8 cellular contexts compared by ENCODE assay signal in the genomic region with DNA sequence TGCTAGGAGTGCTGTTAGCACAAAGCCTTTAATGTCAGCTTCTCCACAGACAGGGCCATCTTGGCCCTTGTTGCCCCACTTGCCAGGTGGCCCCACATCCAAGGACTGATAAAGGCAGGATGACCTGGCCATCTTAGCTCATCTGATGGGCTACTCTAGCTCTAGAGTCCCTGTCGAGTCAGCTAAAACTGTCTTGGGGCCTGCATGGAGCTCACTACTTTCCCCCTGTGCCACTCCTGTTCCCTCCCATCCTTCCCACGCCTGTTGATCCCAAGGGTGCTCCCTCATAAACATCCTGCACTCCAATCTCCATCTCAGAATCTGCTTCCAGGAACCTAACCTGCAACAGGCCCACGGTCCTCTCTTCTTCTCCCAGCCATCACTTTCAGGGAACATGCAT. TPM values are rescaled to one million over a fixed set of nuclear protein-coding genes. Genes with fewer than 3 reads are reported as not detected.
DNase-seq lines count a peak whose midpoint lies in the region; ATAC-seq, FAIRE-seq and TF ChIP-seq lines count a peak whose summit lies in the region.

No MANE protein-coding gene starts in this region.

- no peak overlapping the region for H2AFZ ChIP-seq in keratinocyte (ENCODE audit: control insufficient read depth, low read length)

- intact Hi-C loops in activated CD4-positive, alpha-beta memory T cell treated with anti-CD3 and anti-CD28 coated beads for 36 hours (cut with micrococcal nuclease), result loop anchor here (5.0 kb wide), 1 partner anchor 56 kb away; no protein-coding TSS in a partner anchor

- H3K27ac Mint-ChIP-seq in T-helper 2 cell treated with Interferon-gamma antibody and Interleukin-4, amounts not matched to agents 5 μg/mL and 100 μg/mL, for 36 hours, result peak overlapping the region; percentile 62
- H3K27ac Mint-ChIP-seq in activated CD4-positive, alpha-beta memory T cell treated with anti-CD3 and anti-CD28 coated beads for 36 hours, result peak overlapping the region; percentile 66

- no peak for ATAC-seq in stimulated activated naive CD8-positive, alpha-beta T cell treated with anti-CD3 and anti-CD28 coated beads, Interleukin-15, Interleukin-2, amounts not matched to agents 100 U/mL and 50 U/mL, for 24 hours

- peak overlapping the region in 1 of 3 experiments; percentile 34 for H3K4me3 ChIP-seq in keratinocyte (ENCODE audit: control insufficient read depth in 2 of 3, extremely low read depth in 1 of 3, insufficient read depth in 2 of 3, low read depth in 1 of 3, low read length in 3 of 3)
- H3K4me3 ChIP-seq in WERI-Rb-1 (ENCODE audit: low read depth, low read length), result no peak overlapping the region

- TF ChIP-seq CTCF in keratinocyte (optimal IDR thresholded peaks at IDR 0.05 in 1 of 3, IDR thresholded peaks at IDR 0.05 in 1 of 3, conservative IDR thresholded peaks at IDR 0.05 in 1 of 3; ENCODE audit: extremely low read depth in 1 of 3, insufficient read depth in 2 of 3, low read length in 3 of 3) (no peak), WERI-Rb-1 (IDR thresholded peaks at IDR 0.05; ENCODE audit: low read depth, low read length) (no peak)

- H3K27ac ChIP-seq in keratinocyte (ENCODE audit: control insufficient read depth, insufficient read depth, low read length), result no peak overlapping the region
- no peak overlapping the region for H3K27ac ChIP-seq in WERI-Rb-1

- no peaks in the 10 kb centered on the region for H3K79me2 ChIP-seq in keratinocyte (ENCODE audit: control insufficient read depth, insufficient read depth, low read length)

- peak overlapping the region; percentile 77 for H3K4me3 Mint-ChIP-seq in T-helper 2 cell treated with Interferon-gamma antibody and Interleukin-4, amounts not matched to agents 5 μg/mL and 100 μg/mL, for 36 hours
- H3K4me3 Mint-ChIP-seq in activated CD4-positive, alpha-beta memory T cell treated with anti-CD3 and anti-CD28 coated beads for 36 hours, result peak overlapping the region; percentile 78

- peaks cover 26% of the 10 kb centered on the region for H3K4me1 Mint-ChIP-seq in T-helper 2 cell treated with Interferon-gamma antibody and Interleukin-4, amounts not matched to agents 5 μg/mL and 100 μg/mL, for 36 hours (ENCODE audit: low read depth)
- peaks cover 40% of the 10 kb centered on the region for H3K4me1 Mint-ChIP-seq in activated CD4-positive, alpha-beta memory T cell treated with anti-CD3 and anti-CD28 coated beads for 36 hours (ENCODE audit: low read depth)

- peaks cover 5% of the 10 kb centered on the region for H3K27me3 Mint-ChIP-seq in T-helper 2 cell treated with Interferon-gamma antibody and Interleukin-4, amounts not matched to agents 5 μg/mL and 100 μg/mL, for 36 hours (ENCODE audit: low read depth)
- H3K27me3 Mint-ChIP-seq in activated CD4-positive, alpha-beta memory T cell treated with anti-CD3 and anti-CD28 coated beads for 36 hours, result no peaks in the 10 kb centered on the region

- H3K36me3 ChIP-seq in keratinocyte (ENCODE audit: control insufficient read depth in 2 of 2, extremely low read depth in 1 of 2, insufficient read depth in 2 of 2, low read length in 2 of 2), result no peaks in the 10 kb centered on the region
- H3K36me3 ChIP-seq in WERI-Rb-1, result no peaks in the 10 kb centered on the region

- H4K20me1 ChIP-seq in keratinocyte (ENCODE audit: control insufficient read depth, extremely low read depth, insufficient read depth, low read length), result no peaks in the 10 kb centered on the region

- H3K4me1 ChIP-seq in keratinocyte (ENCODE audit: control insufficient read depth, extremely low read depth, insufficient read depth, low read length), result no peaks in the 10 kb centered on the region

- H3K9me1 ChIP-seq in keratinocyte (ENCODE audit: control insufficient read depth, extremely low read depth, insufficient read depth, low read length), result no peaks in the 10 kb centered on the region

- dilution Hi-C loops in keratinocyte (cut with MboI; ENCODE audit: extremely low pct_ligation_motif_present, low sequenced_read_pairs), result no loop called here

- POLR2A ChIA-PET in activated CD4-positive, alpha-beta memory T cell treated with anti-CD3 and anti-CD28 coated beads for 36 hours (lab: Charles Lee), result interaction anchor here (0.5 to 2.5 kb wide), 8 partner anchors 12 to 758 kb away, joined by 3 to 10 read pairs (median 4); a partner anchor contains a TSS

- DNase-seq in T-helper 2 cell treated with Interferon-gamma antibody and Interleukin-4, amounts not matched to agents 5 μg/mL and 100 μg/mL, for 36 hours (ENCODE audit: low spot score), result no peak
- DNase-seq in T-helper 2 cell (no peak), keratinocyte (ENCODE audit: low read depth, low spot score) (no peak), H4 (ENCODE audit: low spot score) (no peak), COLO668 (lab: John Stamatoyannopoulos, UW; ENCODE audit: unreplicated experiment) (no peak), WERI-Rb-1 (no peak)
- peak; percentile 12 for DNase-seq in activated CD4-positive, alpha-beta memory T cell treated with anti-CD3 and anti-CD28 coated beads for 36 hours
- peak; percentile 7 for DNase-seq in stimulated activated naive CD8-positive, alpha-beta T cell treated with anti-CD3 and anti-CD28 coated beads, Interleukin-15, Interleukin-2, amounts not matched to agents 100 U/mL and 50 U/mL, for 24 hours

- no peak overlapping the region for H3K9ac ChIP-seq in keratinocyte (ENCODE audit: control insufficient read depth, extremely low read depth, insufficient read depth, low read length)

- no peaks in the 10 kb centered on the region for H3K9me3 Mint-ChIP-seq in T-helper 2 cell treated with Interferon-gamma antibody and Interleukin-4, amounts not matched to agents 5 μg/mL and 100 μg/mL, for 36 hours
- H3K9me3 Mint-ChIP-seq in activated CD4-positive, alpha-beta memory T cell treated with anti-CD3 and anti-CD28 coated beads for 36 hours, result no peaks in the 10 kb centered on the region

- CTCF ChIA-PET in activated CD4-positive, alpha-beta memory T cell treated with anti-CD3 and anti-CD28 coated beads for 36 hours (lab: Charles Lee), result interaction anchor here (0.6 to 0.9 kb wide), 2 partner anchors 8 to 85 kb away, joined by 3 to 4 read pairs; no protein-coding TSS in a partner anchor

- H3K27me3 ChIP-seq in keratinocyte (ENCODE audit: control insufficient read depth, extremely low read depth, insufficient read depth, low read length) (no peaks in the 10 kb centered on the region), WERI-Rb-1 (ENCODE audit: insufficient read depth, low read depth, severe bottlenecking) (no peaks in the 10 kb centered on the region)

- H3K4me2 ChIP-seq in keratinocyte (ENCODE audit: control insufficient read depth, extremely low read depth, insufficient read depth, low read depth, low read length), result peak overlapping the region; percentile 61

- FAIRE-seq in keratinocyte (lab: Jason Lieb, UNC), result no peak

- H3K9me3 ChIP-seq in keratinocyte (ENCODE audit: control insufficient read depth, low read depth, low read length), result no peaks in the 10 kb centered on the region
- no peaks in the 10 kb centered on the region for H3K9me3 ChIP-seq in WERI-Rb-1 (ENCODE audit: severe bottlenecking)

- peaks cover 4% of the 10 kb centered on the region for H3K36me3 Mint-ChIP-seq in T-helper 2 cell treated with Interferon-gamma antibody and Interleukin-4, amounts not matched to agents 5 μg/mL and 100 μg/mL, for 36 hours (ENCODE audit: low read depth)
- H3K36me3 Mint-ChIP-seq in activated CD4-positive, alpha-beta memory T cell treated with anti-CD3 and anti-CD28 coated beads for 36 hours, result peaks cover 9% of the 10 kb centered on the region

RNA-seq across cellular contexts. Expression of a gene that starts 0.7 kb away (rescaled TPM):
- 10 to 100 TPM; 19.9 to 20.6 TPM for total RNA-seq in activated CD4-positive, alpha-beta memory T cell treated with anti-CD3 and anti-CD28 coated beads for 36 hours
- polyA plus RNA-seq in keratinocyte, result 0.40 to 0.49 TPM (median 0.42 TPM) in 3 replicates
- not detected for polyA plus RNA-seq in keratinocyte (2011; ENCODE audit: low read depth)
- 0.24 and 0.40 TPM in 2 replicates for polyA plus RNA-seq in keratinocyte (2011; cell fraction: cytosol; rRNA removed)
- 0.15 and 0.39 TPM in 2 replicates for polyA plus RNA-seq in keratinocyte (2011; cell fraction: nucleus; rRNA removed)
- polyA plus RNA-seq in keratinocyte (2012; ENCODE audit: low replicate concordance), result 0.13 and 0.26 TPM in 2 replicates
- polyA minus RNA-seq in keratinocyte, result not detected in 3 replicates
- not detected for polyA minus RNA-seq in keratinocyte (2011; cell fraction: cytosol; rRNA and poly(A)+ RNA removed)
- polyA minus RNA-seq in keratinocyte (2011; cell fraction: nucleus; rRNA and poly(A)+ RNA removed), result not detected in 2 replicates
- total RNA-seq in H4 (2014; rRNA removed; shearing (Covaris generic)), result 0.14 TPM in 1 of 2 replicates, not detected in the other

RNA-seq across cellular contexts. Expression of a gene that starts 31.4 kb away (rescaled TPM):
- total RNA-seq in activated CD4-positive, alpha-beta memory T cell treated with anti-CD3 and anti-CD28 coated beads for 36 hours, result 10 to 100 TPM in 1 of 2 experiments, 1 to 10 TPM in 1; 9.9 to 11.0 TPM
- 0.04 to 0.17 TPM in 2 of 3 replicates, not detected in the other for polyA plus RNA-seq in keratinocyte
- not detected for polyA plus RNA-seq in keratinocyte (2011; ENCODE audit: low read depth)
- not detected in 2 replicates for polyA plus RNA-seq in keratinocyte (2011; cell fraction: cytosol; rRNA removed)
- polyA plus RNA-seq in keratinocyte (2011; cell fraction: nucleus; rRNA removed), result 0.33 TPM in 1 of 2 replicates, not detected in the other
- 0.41 TPM in 1 of 2 replicates, not detected in the other for polyA plus RNA-seq in keratinocyte (2012; ENCODE audit: low replicate concordance)
- 0.19 TPM in 1 of 3 replicates, not detected in the others for polyA minus RNA-seq in keratinocyte
- not detected for polyA minus RNA-seq in keratinocyte (2011; cell fraction: cytosol; rRNA and poly(A)+ RNA removed)
- not detected in 2 replicates for polyA minus RNA-seq in keratinocyte (2011; cell fraction: nucleus; rRNA and poly(A)+ RNA removed)
- total RNA-seq in H4 (2014; rRNA removed; shearing (Covaris generic)), result not detected in 2 replicates

RNA-seq across cellular contexts. Expression of a gene that starts 48.6 kb away (rescaled TPM):
- 10 to 100 TPM; 54.6 to 62.1 TPM for total RNA-seq in activated CD4-positive, alpha-beta memory T cell treated with anti-CD3 and anti-CD28 coated beads for 36 hours
- 16.5 to 27.5 TPM (median 24.2 TPM) in 3 replicates for polyA plus RNA-seq in keratinocyte
- 43.5 TPM for polyA plus RNA-seq in keratinocyte (2011; ENCODE audit: low read depth)
- 10.8 and 12.3 TPM in 2 replicates for polyA plus RNA-seq in keratinocyte (2011; cell fraction: cytosol; rRNA removed)
- polyA plus RNA-seq in keratinocyte (2011; cell fraction: nucleus; rRNA removed), result 80.4 and 87.5 TPM in 2 replicates
- 13.9 and 28.8 TPM in 2 replicates for polyA plus RNA-seq in keratinocyte (2012; ENCODE audit: low replicate concordance)
- polyA minus RNA-seq in keratinocyte, result 11.8 to 30.6 TPM (median 30.2 TPM) in 3 replicates
- 10.6 TPM for polyA minus RNA-seq in keratinocyte (2011; cell fraction: cytosol; rRNA and poly(A)+ RNA removed)
- polyA minus RNA-seq in keratinocyte (2011; cell fraction: nucleus; rRNA and poly(A)+ RNA removed), result 24.7 and 52.6 TPM in 2 replicates
- total RNA-seq in H4 (2014; rRNA removed; shearing (Covaris generic)), result 16.4 and 25.3 TPM in 2 replicates

Comparison
In these comparisons a context has a peak if more than half of its experiments do, and no peak if none do; other contexts are left out.
1. DNase-seq: peak in activated CD4-positive, alpha-beta memory T cell treated with anti-CD3 and anti-CD28 coated beads for 36 hours (single experiment) and stimulated activated naive CD8-positive, alpha-beta T cell treated with anti-CD3 and anti-CD28 coated beads, Interleukin-15, Interleukin-2, amounts not matched to agents 100 U/mL and 50 U/mL, for 24 hours (single experiment); none in T-helper 2 cell treated with Interferon-gamma antibody and Interleukin-4, amounts not matched to agents 5 μg/mL and 100 μg/mL, for 36 hours (single experiment), T-helper 2 cell (0 of 5), keratinocyte (single experiment), H4 (single experiment), COLO668 (single experiment) and WERI-Rb-1 (single experiment).
2. RNA of a gene that starts 0.7 kb away (total RNA-seq): 19.9 to 20.6 TPM in activated CD4-positive, alpha-beta memory T cell treated with anti-CD3 and anti-CD28 coated beads for 36 hours; 0.14 TPM in H4; every median in the first group is over 10 times any median in the second.
3. RNA of a gene that starts 31.4 kb away (total RNA-seq): 9.9 to 11.0 TPM in activated CD4-positive, alpha-beta memory T cell treated with anti-CD3 and anti-CD28 coated beads for 36 hours; not detected in H4; every median in the first group is over 10 times any median in the second.